ENCODE assay signal across 9 cellular contexts in the genomic region with DNA sequence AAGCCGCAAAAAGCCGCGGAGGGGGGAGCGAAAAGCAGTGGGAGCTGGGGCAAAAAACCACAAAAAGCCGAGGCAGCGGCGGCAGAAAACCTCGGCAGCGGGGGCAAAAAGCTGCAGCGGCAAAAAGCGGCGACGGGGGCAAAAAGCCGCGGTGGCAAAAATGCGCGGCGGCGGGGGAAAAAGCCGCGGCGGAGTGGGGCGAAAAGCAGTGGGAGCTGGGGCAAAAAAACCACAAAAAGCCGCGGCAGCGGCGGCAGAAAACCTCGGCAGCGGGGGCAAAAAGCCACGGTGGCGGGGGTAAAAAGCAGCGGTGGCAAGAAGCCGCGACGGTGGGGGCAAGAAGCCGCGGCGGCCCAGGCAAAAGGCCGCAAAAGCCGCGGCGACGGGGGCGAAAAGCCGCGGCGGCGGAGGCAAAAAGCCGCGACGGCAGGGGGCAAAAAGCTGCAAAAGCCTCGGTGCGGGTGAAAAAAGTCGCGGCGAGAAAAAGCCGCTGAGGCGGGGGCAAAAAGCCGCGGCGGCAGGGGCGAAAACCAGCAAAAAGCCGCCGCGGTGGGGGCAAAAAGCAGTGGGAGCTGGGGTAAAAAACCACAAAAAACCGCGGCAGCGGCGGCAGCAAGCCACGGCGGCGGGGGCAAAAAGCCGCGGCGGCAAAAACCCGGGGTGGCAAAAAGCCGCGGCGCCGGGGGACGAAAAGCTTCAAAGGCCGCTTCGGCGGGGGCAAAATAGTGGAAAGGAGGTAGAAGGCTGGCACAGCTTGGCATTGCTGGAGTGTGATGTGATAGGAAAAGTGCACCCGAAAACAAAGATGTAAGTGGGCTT.
DNase-seq lines count a peak whose midpoint lies in the region; ATAC-seq and TF ChIP-seq lines count a peak whose summit lies in the region.
"Had no signal": no experiment of that assay in that cellular context is flagged by ENCODE, and none has a peak within 500 bp of the region (broad histone marks: within the 10 kb centered on the region; RNA-seq: fewer than 3 reads in every experiment).

No MANE protein-coding gene starts in this region.

- in situ Hi-C loops in brain microvascular endothelial cell (cut with HindIII; ENCODE audit: low pct_ligation_motif_present, low sequenced_read_pairs): no loop called here

- no peaks in the 10 kb centered on the region for H3K79me2 ChIP-seq in KMS-11 (ENCODE audit: insufficient read depth, low read depth)

- peaks cover 3% of the 10 kb centered on the region for H3K4me1 ChIP-seq in KMS-11 (ENCODE audit: low read depth, poor library complexity, severe bottlenecking)
- H3K4me1 ChIP-seq in mucosa of descending colon (ENCODE audit: low read depth): peaks cover 5% of the 10 kb centered on the region

- H3K4me3 ChIP-seq in BJ (ENCODE audit: low read depth, low read length) (peak overlapping the region; percentile 25), KMS-11 (IDR thresholded peaks at IDR 0.05; ENCODE audit: insufficient read depth, low read depth, low read length) (no peak overlapping the region), brain microvascular endothelial cell (ENCODE audit: low read depth, low read length) (peak overlapping the region; percentile 40), mucosa of descending colon (no peak overlapping the region)

- H3K27me3 ChIP-seq in BJ (ENCODE audit: control insufficient read depth, insufficient read depth, low read length) (peaks cover 7% of the 10 kb centered on the region), KMS-11 (ENCODE audit: insufficient read depth, low read depth) (peaks cover 17% of the 10 kb centered on the region; the same call in 1 of the 2 replicates), brain microvascular endothelial cell (replicated peaks) (peaks cover 16% of the 10 kb centered on the region)

- H3K27ac ChIP-seq in KMS-11: no peak overlapping the region
- no peak overlapping the region for H3K27ac ChIP-seq in brain microvascular endothelial cell
- H3K27ac ChIP-seq: epithelial cell of prostate had no signal

- DNase-seq in BJ (ENCODE audit: low read depth) (no peak), brain microvascular endothelial cell (no peak), mucosa of descending colon (peak in 2 of 3 donors; percentile 24 to 37), NCI-H1694 treated with DMSO at 0.1 percent for 48 hours (lab: John Stamatoyannopoulos, UW) (no peak), cerebellum (ENCODE audit: low spot score) (no peak)

- intact Hi-C loops in mucosa of descending colon (cut with DNase I, micrococcal nuclease): no loop called here

- CTCF ChIA-PET in BJ (lab: Yijun Ruan, JAX): interaction anchor here (0.6 kb wide), 2 partner anchors 202 to 491 kb away, joined by 3 to 4 read pairs; no protein-coding TSS in a partner anchor

- ATAC-seq in mucosa of descending colon (no peak), HG02610 (IDR thresholded peaks at IDR 0.05; ENCODE audit: unreplicated experiment) (no peak), GM21723 (IDR thresholded peaks at IDR 0.05; ENCODE audit: unreplicated experiment) (no peak)

- H4K20me1 ChIP-seq in KMS-11 (ENCODE audit: insufficient read depth): no peaks in the 10 kb centered on the region

- H2AFZ ChIP-seq in KMS-11 (ENCODE audit: low read depth): peak overlapping the region; percentile 94

- TF ChIP-seq CTCF in BJ (IDR thresholded peaks at IDR 0.05; ENCODE audit: insufficient read depth, low read depth, low read length) (no peak), KMS-11 (conservative IDR thresholded peaks at IDR 0.05; ENCODE audit: low read depth, low read length) (no peak), brain microvascular endothelial cell (IDR thresholded peaks at IDR 0.05; ENCODE audit: low read depth, low read length, missing control alignments) (no peak), mucosa of descending colon (IDR thresholded peaks at IDR 0.05) (no peak)

- H3K9me3 ChIP-seq in mucosa of descending colon: no peaks in the 10 kb centered on the region

- H3K4me2 ChIP-seq in KMS-11: peak overlapping the region; percentile 67

- POLR2A ChIA-PET in BJ (lab: Charles Lee): no interaction called here

- H3K9ac ChIP-seq in KMS-11: peak overlapping the region; percentile 57; the same call in 1 of the 2 replicates

- H3K36me3 ChIP-seq in BJ (ENCODE audit: control insufficient read depth, insufficient read depth, low read length): no peaks in the 10 kb centered on the region
- no peaks in the 10 kb centered on the region for H3K36me3 ChIP-seq in KMS-11 (ENCODE audit: insufficient read depth)
- H3K36me3 ChIP-seq in brain microvascular endothelial cell (replicated peaks): no peaks in the 10 kb centered on the region
- no peaks in the 10 kb centered on the region for H3K36me3 ChIP-seq in mucosa of descending colon (ENCODE audit: low read depth)

Comparison
In these comparisons a context has a peak if more than half of its experiments do, and no peak if none do; other contexts are left out.
1. DNase-seq: peak in mucosa of descending colon (2 of 3); none in BJ (single experiment), brain microvascular endothelial cell (single experiment), NCI-H1694 treated with DMSO at 0.1 percent for 48 hours (single experiment) and cerebellum (single experiment).
2. H3K4me3 ChIP-seq: peak in BJ (single experiment) and brain microvascular endothelial cell (single experiment); none in KMS-11 (single experiment) and mucosa of descending colon (single experiment).